ENCODE assay signal across 8 cellular contexts in the genomic region with DNA sequence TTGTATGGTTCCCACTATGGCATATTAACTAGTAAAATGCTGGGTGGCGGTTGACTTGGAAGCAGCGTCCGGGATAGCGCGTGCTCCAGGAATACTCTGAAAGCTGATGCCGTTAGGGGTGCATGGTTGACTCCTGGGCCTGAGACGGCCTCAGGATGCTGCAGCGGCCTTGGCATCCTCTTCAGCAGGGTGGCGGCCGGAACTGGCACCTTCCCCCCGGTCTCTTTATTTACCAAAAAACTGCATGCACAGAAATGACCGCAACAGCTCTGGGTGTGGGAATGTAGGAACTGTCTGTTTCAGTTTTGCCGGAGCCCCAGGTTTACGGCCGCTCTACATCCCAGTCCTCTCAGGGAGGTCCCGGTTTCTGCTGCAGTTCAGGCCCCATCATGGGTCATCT. TPM values are rescaled to one million over a fixed set of nuclear protein-coding genes. Genes with fewer than 3 reads are reported as not detected.
DNase-seq lines count a peak whose midpoint lies in the region; ATAC-seq and TF ChIP-seq lines count a peak whose summit lies in the region.

No MANE protein-coding gene starts in this region.

- 38% methylated on average over 2 of the region's 16 CpGs; no CpG with 5 or more reads in 1 of the 2 experiments for WGBS in IMR-90 (ENCODE audit: extremely low coverage in 2 of 2, insufficient read length in 1 of 2), 2 experiments

- H3K9me3 ChIP-seq in IMR-90 (ENCODE audit: control insufficient read depth, insufficient read depth, low read length) (no peaks in the 10 kb centered on the region), mucosa of descending colon (no peaks in the 10 kb centered on the region)

- DNase-seq in IMR-90 (no peak), brain microvascular endothelial cell (no peak), mucosa of descending colon (peak in 1 of 3 donors; percentile 52), caudate nucleus (lab: John Stamatoyannopoulos, UW) (no peak), NCI-H1105 treated with DMSO at 0.1 percent for 48 hours (lab: John Stamatoyannopoulos, UW) (no peak), NK-92 (lab: John Stamatoyannopoulos, UW; ENCODE audit: unreplicated experiment) (no peak)

- peak overlapping the region; percentile 63; the same call in 1 of the 2 replicates for H3K23ac ChIP-seq in IMR-90 (ENCODE audit: low read depth, low read length)

- peak overlapping the region; percentile 85 for H4K5ac ChIP-seq in IMR-90 (ENCODE audit: low read depth, low read length)

- TF ChIP-seq CTCF in IMR-90 (conservative IDR thresholded peaks at IDR 0.05; ENCODE audit: low read depth, low read length), result no peak
- TF ChIP-seq CTCF in brain microvascular endothelial cell (IDR thresholded peaks at IDR 0.05; ENCODE audit: low read depth, low read length, missing control alignments), result no peak
- TF ChIP-seq CTCF in mucosa of descending colon (IDR thresholded peaks at IDR 0.05), result no peak

- peak overlapping the region; percentile 97 for H2BK120ac ChIP-seq in IMR-90 (ENCODE audit: low read depth, low read length)

- POLR2A ChIA-PET in IMR-90 (lab: Charles Lee; ENCODE audit: unreplicated experiment), result no interaction called here

- in situ Hi-C loops in IMR-90 (cut with MboI; ENCODE audit: low sequenced_read_pairs), result no loop called here
- in situ Hi-C loops in brain microvascular endothelial cell (cut with HindIII; ENCODE audit: low pct_ligation_motif_present, low sequenced_read_pairs), result no loop called here

- ATAC-seq in IMR-90 (ENCODE audit: low read depth) (no peak), mucosa of descending colon (peak; percentile 7)
- ATAC-seq in activated CD4-positive, CD25-positive, alpha-beta regulatory T cell treated with anti-CD3 and anti-CD28 coated beads, Interleukin-2, amount 50 U/mL, for 24 hours, result no peak

- H3K14ac ChIP-seq in IMR-90 (replicated peaks; ENCODE audit: low read depth, low read length), result peak overlapping the region; percentile 93

- intact Hi-C loops in IMR-90 (cut with micrococcal nuclease), result no loop called here
- intact Hi-C loops in mucosa of descending colon (cut with DNase I, micrococcal nuclease), result no loop called here

- peak overlapping the region; percentile 77 for H2AK9ac ChIP-seq in IMR-90 (replicated peaks; ENCODE audit: low read depth, low read length, poor library complexity)

- no TSS peak for BruUV-seq in IMR-90 (replicated peaks; lab: Mats Ljungman, UMichigan)

- peak overlapping the region; percentile 98 for H4K91ac ChIP-seq in IMR-90 (ENCODE audit: insufficient read depth, low read depth, low read length)

- H3K27ac ChIP-seq in ACC112 (ENCODE audit: low read depth, low read length) (peak overlapping the region; percentile 99), IMR-90 (ENCODE audit: insufficient read depth, low read length) (peak overlapping the region; percentile 98), brain microvascular endothelial cell (peak overlapping the region; percentile 99), caudate nucleus (ENCODE audit: low read depth, low read length) (no peak overlapping the region)

- peak overlapping the region; percentile 98 for H2BK5ac ChIP-seq in IMR-90 (ENCODE audit: low read depth, low read length, poor library complexity, severe bottlenecking)

- H3K56ac ChIP-seq in IMR-90 (ENCODE audit: extremely low read depth, insufficient read depth, low read length), result peak overlapping the region; percentile 75

- H3K4me3 ChIP-seq in ACC112 (ENCODE audit: low read depth, low read length) (peak overlapping the region; percentile 42), IMR-90 (ENCODE audit: insufficient read depth, low read depth, low read length) (no peak overlapping the region), brain microvascular endothelial cell (ENCODE audit: low read depth, low read length) (no peak overlapping the region), mucosa of descending colon (no peak overlapping the region)

- peaks cover 24% of the 10 kb centered on the region; the same call in 1 of the 2 replicates for H3K36me3 ChIP-seq in ACC112 (ENCODE audit: insufficient read depth, low read length)
- H3K36me3 ChIP-seq in IMR-90 (ENCODE audit: control insufficient read depth, insufficient read depth, low read length), result peaks cover 35% of the 10 kb centered on the region
- peaks cover 18% of the 10 kb centered on the region for H3K36me3 ChIP-seq in brain microvascular endothelial cell (replicated peaks)
- no peaks in the 10 kb centered on the region for H3K36me3 ChIP-seq in mucosa of descending colon (ENCODE audit: low read depth)

- H2AFZ ChIP-seq in ACC112 (ENCODE audit: low read length, unreplicated experiment) (no peak overlapping the region), IMR-90 (replicated peaks; ENCODE audit: low read length, poor library complexity) (peak overlapping the region; percentile 54)

- H3K27me3 ChIP-seq in ACC112 (ENCODE audit: insufficient read depth, low read length) (no peaks in the 10 kb centered on the region), IMR-90 (ENCODE audit: control insufficient read depth, insufficient read depth, low read length) (no peaks in the 10 kb centered on the region), brain microvascular endothelial cell (replicated peaks) (no peaks in the 10 kb centered on the region)

- H4K20me1 ChIP-seq in IMR-90 (ENCODE audit: insufficient read depth, low read length), result peaks cover 26% of the 10 kb centered on the region

- H3K4me2 ChIP-seq in IMR-90 (ENCODE audit: low read depth, low read length), result peak overlapping the region; percentile 55

- H4K8ac ChIP-seq in IMR-90 (ENCODE audit: low read depth in 2 of 2, low read length in 2 of 2), result peak overlapping the region; percentile 52 to 71

- H2BK15ac ChIP-seq in IMR-90 (ENCODE audit: low read depth, low read length), result peak overlapping the region; percentile 73; the same call in 2 of the 3 replicates

- peak overlapping the region; percentile 91 for H3K18ac ChIP-seq in IMR-90 (ENCODE audit: low read depth, low read length)

- H3K4ac ChIP-seq in IMR-90 (ENCODE audit: low read depth, low read length), result peak overlapping the region; percentile 97

- peak overlapping the region; percentile 93 for H2AK5ac ChIP-seq in IMR-90 (ENCODE audit: low read depth, low read length)

- H3K9ac ChIP-seq in IMR-90 (ENCODE audit: low read depth, low read length), result peak overlapping the region; percentile 61; the same call in 1 of the 2 replicates

- TF ChIP-seq RAD21 in IMR-90 (IDR thresholded peaks at IDR 0.05; ENCODE audit: low read length), result no peak

- CTCF ChIA-PET in IMR-90 (lab: Yijun Ruan, JAX), result no interaction called here

- TF ChIP-seq POLR2A in IMR-90 (IDR thresholded peaks at IDR 0.05; ENCODE audit: low read depth, low read length), result no peak

- peak overlapping the region; percentile 91 for H2BK20ac ChIP-seq in IMR-90 (ENCODE audit: low read depth, low read length)

- peaks cover 42 to 79% of the 10 kb centered on the region in 2 experiments for H3K79me1 ChIP-seq in IMR-90 (ENCODE audit: low read depth in 1 of 2, low read length in 2 of 2)

- peaks cover 43% of the 10 kb centered on the region for H3K9me1 ChIP-seq in IMR-90 (ENCODE audit: insufficient read depth, low read length)

- H3K4me1 ChIP-seq in ACC112 (ENCODE audit: control insufficient read depth, insufficient read depth, low read length, unreplicated experiment) (peaks cover 78% of the 10 kb centered on the region), IMR-90 (ENCODE audit: control insufficient read depth, insufficient read depth, low read length) (peaks cover 49% of the 10 kb centered on the region), mucosa of descending colon (ENCODE audit: low read depth) (peaks cover 12% of the 10 kb centered on the region)

- H3K79me2 ChIP-seq in ACC112 (ENCODE audit: control insufficient read depth, insufficient read depth, low read length, unreplicated experiment), result peaks cover 79% of the 10 kb centered on the region

- dilution Hi-C loops in IMR-90 (cut with HindIII; ENCODE audit: low sequenced_read_pairs, unreplicated experiment), result no loop called here

TF ChIP-seq in IMR-90, 13 proteins besides CTCF, POLR2A, EP300 and RAD21:
- TF ChIP-seq ELK1 (IDR thresholded peaks at IDR 0.05; ENCODE audit: borderline replicate concordance, low read depth, low read length) (no peak), CEBPB (IDR thresholded peaks at IDR 0.05; ENCODE audit: low read depth, low read length) (no peak), RFX5 (IDR thresholded peaks at IDR 0.05; ENCODE audit: low read depth, low read length) (no peak), RCOR1 (IDR thresholded peaks at IDR 0.05; ENCODE audit: insufficient replicate concordance, low read length) (no peak), FOS (IDR thresholded peaks at IDR 0.05; ENCODE audit: low read depth, low read length) (no peak), SMC3 (IDR thresholded peaks at IDR 0.05; ENCODE audit: low read depth, low read length) (no peak), CHD1 (IDR thresholded peaks at IDR 0.05; ENCODE audit: low read depth, low read length) (no peak)

RNA-seq across cellular contexts. Expression of gene PFKP, which starts 28.8 kb away (rescaled TPM):
- 281 and 294 TPM in 2 replicates for total RNA-seq in IMR-90 (2012; rRNA removed)
- polyA plus RNA-seq in IMR-90 (2012; rRNA removed), result 223 and 249 TPM in 2 replicates
- 173 and 244 TPM in 2 replicates for polyA plus RNA-seq in IMR-90 (2012; cell fraction: cytosol; rRNA removed)
- 276 and 335 TPM in 2 replicates for polyA plus RNA-seq in IMR-90 (2012; cell fraction: nucleus; rRNA removed; ENCODE audit: low replicate concordance)
- 100 to 1,000 TPM in 2 of 3 donors, 10 to 100 TPM in 1; 76.1 to 117 (median 100) TPM for total RNA-seq in mucosa of descending colon
